In the genomic region with DNA sequence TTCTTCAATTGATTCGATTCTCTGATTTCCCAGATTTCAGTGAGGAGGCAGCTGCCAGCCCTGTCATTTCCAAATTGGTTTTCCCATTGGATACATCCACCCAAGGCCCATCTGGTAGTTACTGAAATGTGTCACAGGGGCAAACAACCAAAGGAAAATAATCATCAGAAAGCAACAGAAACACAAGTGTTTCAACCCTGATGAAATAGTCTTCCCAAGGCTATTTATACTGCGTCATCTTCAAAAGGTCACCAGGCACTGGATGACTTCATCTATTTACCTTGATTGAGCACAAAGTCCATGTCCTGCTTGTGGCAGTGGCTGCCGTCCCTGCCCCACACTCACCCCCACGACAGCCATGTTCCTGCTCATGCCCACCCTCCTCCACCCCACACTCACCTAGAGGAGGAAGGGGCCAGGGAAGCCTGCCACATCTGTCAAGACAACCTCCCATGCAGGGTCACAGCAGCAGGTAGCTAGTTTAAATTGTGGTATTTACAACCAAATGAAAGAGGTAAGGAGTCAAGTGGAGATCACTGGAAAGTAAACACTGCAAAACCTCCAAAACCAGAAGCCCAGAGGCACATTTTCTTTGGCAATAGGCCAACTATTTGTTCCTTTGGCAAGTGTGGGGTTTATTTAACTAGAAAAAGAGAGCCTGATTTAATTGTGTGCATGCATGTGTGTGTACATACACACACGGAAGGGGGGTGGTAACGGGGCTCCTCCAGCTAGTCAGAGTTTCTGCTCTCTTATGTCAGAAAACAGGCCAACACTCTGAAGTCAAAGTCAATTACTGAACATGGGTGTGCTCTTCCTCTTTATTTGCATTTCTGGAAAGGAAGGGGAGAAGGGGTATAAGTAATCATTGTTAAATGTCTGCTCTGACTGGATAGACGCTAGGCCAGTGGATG, we compare ENCODE assay signal across 10 cellular contexts. TPM values are rescaled to one million over a fixed set of nuclear protein-coding genes. Genes with fewer than 3 reads are reported as not detected.
DNase-seq lines count a peak whose midpoint lies in the region; ATAC-seq and TF ChIP-seq lines count a peak whose summit lies in the region.
"Had no signal": no experiment of that assay in that cellular context is flagged by ENCODE, and none has a peak within 500 bp of the region (broad histone marks: within the 10 kb centered on the region; RNA-seq: fewer than 3 reads in every experiment).

No MANE protein-coding gene starts in this region.

- no peak overlapping the region for H3K4me3 ChIP-seq in BE2C (ENCODE audit: low read depth, low read length)
- no peak overlapping the region for H3K4me3 ChIP-seq in WERI-Rb-1 (ENCODE audit: low read depth, low read length)
- H3K4me3 ChIP-seq: ovary had no signal

- ATAC-seq in GM19328 (IDR thresholded peaks at IDR 0.05; ENCODE audit: unreplicated experiment) = no peak

- H3K4me1 ChIP-seq in BE2C = peaks cover 25% of the 10 kb centered on the region

- H3K9me3 ChIP-seq in BE2C (no peaks in the 10 kb centered on the region), WERI-Rb-1 (ENCODE audit: severe bottlenecking) (no peaks in the 10 kb centered on the region)
- H3K9me3 ChIP-seq: ovary had no signal

- H3K27me3 ChIP-seq in BE2C (no peaks in the 10 kb centered on the region), WERI-Rb-1 (ENCODE audit: insufficient read depth, low read depth, severe bottlenecking) (no peaks in the 10 kb centered on the region)
- H3K27me3 ChIP-seq: ovary had no signal

- TF ChIP-seq CTCF in BE2C (IDR thresholded peaks at IDR 0.05; ENCODE audit: low read depth, low read length) (no peak), WERI-Rb-1 (IDR thresholded peaks at IDR 0.05; ENCODE audit: low read depth, low read length) (no peak)

- no peak overlapping the region for H3K27ac ChIP-seq in WERI-Rb-1
- H3K27ac ChIP-seq: ovary had no signal

- DNase-seq in BE2C (peak; percentile 37), NCI-H1105 treated with DMSO at 0.1 percent for 48 hours (lab: John Stamatoyannopoulos, UW) (peak; percentile 92), RPMI8226 (peak; percentile 82), iris pigment epithelial cell (ENCODE audit: low read depth) (peak; percentile 76), WERI-Rb-1 (no peak), HCEC 1CT (no peak), NCI-H524 (lab: John Stamatoyannopoulos, UW) (no peak)
- DNase-seq: CD4-positive, alpha-beta T cell; ovary had no signal

- H3K36me3 ChIP-seq in BE2C (no peaks in the 10 kb centered on the region), WERI-Rb-1 (no peaks in the 10 kb centered on the region)
- H3K36me3 ChIP-seq: ovary had no signal

RNA-seq across cellular contexts. Expression of a gene that starts 49.5 kb away (rescaled TPM):
- 66.4 TPM for polyA plus RNA-seq in BE2C (2012; ENCODE audit: insufficient read depth, insufficient read length, low read depth)

Comparison
In these comparisons a context has a peak if more than half of its experiments do, and no peak if none do; other contexts are left out.
1. DNase-seq: peak in BE2C (single experiment), NCI-H1105 treated with DMSO at 0.1 percent for 48 hours (single experiment), RPMI8226 (single experiment) and iris pigment epithelial cell (single experiment); none in WERI-Rb-1 (single experiment), HCEC 1CT (single experiment) and NCI-H524 (0 of 2).